ENCODE assay signal across 20 cellular contexts in genomic region chr3:64766463-64766862, GRCh38.
"Had no signal": no experiment of that assay in that cellular context is flagged by ENCODE, and none has a peak within 500 bp of the region (broad histone marks: within the 10 kb centered on the region; RNA-seq: fewer than 3 reads in every experiment).

No MANE protein-coding gene starts in this region.

- H3K36me3 ChIP-seq: brain microvascular endothelial cell, left lung, ovary, transverse colon had no signal

- H3K27ac Mint-ChIP-seq: activated CD8-positive, alpha-beta T cell treated with anti-CD3 and anti-CD28 coated beads for 36 hours; activated naive CD4-positive, alpha-beta T cell treated with anti-CD3 and anti-CD28 coated beads, Interleukin-2, amount 50 U/mL, for 72 hours; dendritic cell treated with granulocyte-macrophage colony-stimulating factor and Interleukin-4, amounts not matched to agents 40 ng/mL and 50 ng/mL, for 4 days; effector memory CD8-positive, alpha-beta T cell; memory B cell; stimulated activated naive B cell treated with anti-CD40 and anti-IgM and Interleukin-4, amounts not matched to agents 10 μg/mL and 1 μg/mL and 100 μg/mL, for 72 hours had no signal

- H3K27me3 Mint-ChIP-seq: activated CD8-positive, alpha-beta T cell treated with anti-CD3 and anti-CD28 coated beads for 36 hours; dendritic cell treated with granulocyte-macrophage colony-stimulating factor and Interleukin-4, amounts not matched to agents 40 ng/mL and 50 ng/mL, for 4 days; effector memory CD8-positive, alpha-beta T cell; memory B cell; stimulated activated naive B cell treated with anti-CD40 and anti-IgM and Interleukin-4, amounts not matched to agents 10 μg/mL and 1 μg/mL and 100 μg/mL, for 72 hours had no signal

- H3K27ac ChIP-seq: brain microvascular endothelial cell, ovary, transverse colon had no signal

- H3K36me3 Mint-ChIP-seq: activated naive CD4-positive, alpha-beta T cell treated with anti-CD3 and anti-CD28 coated beads, Interleukin-2, amount 50 U/mL, for 72 hours; memory B cell; stimulated activated naive B cell treated with anti-CD40 and anti-IgM and Interleukin-4, amounts not matched to agents 10 μg/mL and 1 μg/mL and 100 μg/mL, for 72 hours had no signal

- H3K27me3 ChIP-seq: brain microvascular endothelial cell, left lung, ovary, transverse colon had no signal

- ATAC-seq: activated CD8-positive, alpha-beta T cell treated with anti-CD3 and anti-CD28 coated beads for 36 hours; activated naive CD4-positive, alpha-beta T cell treated with anti-CD3 and anti-CD28 coated beads, Interleukin-2, amount 50 U/mL, for 72 hours; activated T-cell treated with anti-CD3 and anti-CD28 coated beads, Interleukin-2, amount 50 U/mL, for 4 hours; effector memory CD8-positive, alpha-beta T cell; SK-N-SH treated with all-trans-retinoic acid at 6 μM for 48 hours; stimulated activated naive B cell treated with anti-CD40 and anti-IgM and Interleukin-4, amounts not matched to agents 10 μg/mL and 1 μg/mL and 100 μg/mL, for 72 hours had no signal

- H3K9me3 ChIP-seq: left lung, ovary, transverse colon had no signal

- H3K4me3 Mint-ChIP-seq: activated CD8-positive, alpha-beta T cell treated with anti-CD3 and anti-CD28 coated beads for 36 hours; activated T-cell treated with anti-CD3 and anti-CD28 coated beads, Interleukin-2, amount 50 U/mL, for 4 hours; dendritic cell treated with granulocyte-macrophage colony-stimulating factor and Interleukin-4, amounts not matched to agents 40 ng/mL and 50 ng/mL, for 4 days; effector memory CD8-positive, alpha-beta T cell; memory B cell; nephron progenitor cell; stimulated activated naive B cell treated with anti-CD40 and anti-IgM and Interleukin-4, amounts not matched to agents 10 μg/mL and 1 μg/mL and 100 μg/mL, for 72 hours had no signal

- DNase-seq: activated CD4-positive, alpha-beta T cell treated with anti-CD3 and anti-CD28 coated beads for 4 hours; activated CD8-positive, alpha-beta T cell treated with anti-CD3 and anti-CD28 coated beads for 36 hours; activated effector memory CD4-positive, alpha-beta T cell treated with anti-CD3 and anti-CD28 coated beads, Interleukin-2, amount 50 U/mL, for 16 hours; activated T-cell treated with anti-CD3 and anti-CD28 coated beads, Interleukin-2, amount 50 U/mL, for 4 hours; brain microvascular endothelial cell; cerebellar nuclear complex; effector memory CD8-positive, alpha-beta T cell; hypothalamus; kidney; left lung; nephron progenitor cell; ovary; SHP77 treated with DMSO at 0.1 percent for 48 hours; stimulated activated CD4-positive, alpha-beta T cell treated with anti-CD3 and anti-CD28 coated beads, Interleukin-2, amount 100 ng/mL, for 48 hours; stimulated activated naive B cell treated with anti-CD40 and anti-IgM and Interleukin-4, amounts not matched to agents 10 μg/mL and 1 μg/mL and 100 μg/mL, for 72 hours; transverse colon had no signal

- H3K4me3 ChIP-seq: left lung, ovary, transverse colon had no signal

- H3K9me3 Mint-ChIP-seq: activated CD8-positive, alpha-beta T cell treated with anti-CD3 and anti-CD28 coated beads for 36 hours; activated T-cell treated with anti-CD3 and anti-CD28 coated beads, Interleukin-2, amount 50 U/mL, for 4 hours; dendritic cell treated with granulocyte-macrophage colony-stimulating factor and Interleukin-4, amounts not matched to agents 40 ng/mL and 50 ng/mL, for 4 days; nephron progenitor cell had no signal

- H3K4me1 Mint-ChIP-seq: memory B cell; stimulated activated naive B cell treated with anti-CD40 and anti-IgM and Interleukin-4, amounts not matched to agents 10 μg/mL and 1 μg/mL and 100 μg/mL, for 72 hours had no signal
